ENCODE assay signal across 8 cellular contexts in genomic region chr17:8799001-8799850, GRCh38. TPM values are rescaled to one million over a fixed set of nuclear protein-coding genes. Genes with fewer than 3 reads are reported as not detected.
DNase-seq lines count a peak whose midpoint lies in the region; ATAC-seq and TF ChIP-seq lines count a peak whose summit lies in the region.

A gene with protein sequence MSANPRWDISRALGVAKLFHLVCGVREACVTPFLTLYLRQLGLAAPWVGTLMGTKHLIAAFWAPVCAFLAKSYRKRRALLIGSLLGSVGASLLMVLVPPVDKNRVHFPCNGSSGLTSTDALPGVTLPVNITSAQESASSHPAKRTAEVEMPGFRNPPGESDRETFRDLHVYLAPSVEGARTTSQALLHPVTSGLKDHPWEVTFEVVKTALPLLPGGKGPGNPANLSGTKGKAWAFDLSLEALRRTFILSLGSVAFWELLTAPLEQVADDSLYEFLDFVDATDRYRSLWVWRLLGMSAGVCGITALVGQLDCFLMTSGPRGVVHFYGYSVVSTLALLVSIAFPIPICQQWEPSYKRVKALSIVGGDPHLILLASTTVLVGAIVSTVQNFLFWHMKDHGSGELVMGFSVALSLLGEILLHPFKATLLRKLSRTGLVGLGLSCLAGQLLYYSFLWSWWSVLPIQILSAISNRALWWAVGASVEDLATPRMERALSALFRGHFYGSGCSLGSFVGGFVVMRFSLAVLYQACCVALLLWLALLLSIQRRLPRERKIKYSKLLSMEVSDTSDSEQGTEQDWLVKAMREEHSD (minus strand): TSS chr17:8799365. CDS start chr17:8799120, 245 bp downstream.

- no peak within 1 kb of the TSS for H3K4me3 ChIP-seq in fibroblast of pulmonary artery (replicated peaks; ENCODE audit: low read depth, low read length)
- H3K4me3 ChIP-seq in effector memory CD4-positive, alpha-beta T cell (ENCODE audit: insufficient read depth, low read depth, low read length, poor library complexity, severe bottlenecking) = no peak within 1 kb of the TSS

- no peak for TF ChIP-seq POLR2A in GM18505 (IDR thresholded peaks at IDR 0.05; ENCODE audit: borderline replicate concordance, extremely low read depth, insufficient read depth, insufficient read length)

- H3K4me1 Mint-ChIP-seq in naive B cell = peaks cover 10 to 30% (median 15%) of the 10 kb centered on the region in 3 donors
- no peaks in the 10 kb centered on the region for H3K4me1 Mint-ChIP-seq in activated T-helper 1 cell treated with anti-CD3 and anti-CD28 coated beads, Interleukin-12 subunit alpha, Interleukin-12 subunit beta, Interleukin-2, Interleukin-4 antibody, amounts not matched to agents 30 ng/mL and 10 ng/mL and 1 ng/mL, durations not matched to agents 14 hours and 24 hours and 36 hours (ENCODE audit: low read depth)

- H3K36me3 ChIP-seq in effector memory CD4-positive, alpha-beta T cell (ENCODE audit: control insufficient read depth, insufficient read depth, low read length) = no peaks in the 10 kb centered on the region

- DNase-seq in GM10248 (ENCODE audit: extremely low spot score) (no peak), NCI-H226 (peak; percentile 72), fibroblast of pulmonary artery (ENCODE audit: low read depth) (peak; percentile 13), naive B cell (peak; percentile 40), NCI-H187 (lab: John Stamatoyannopoulos, UW) (no peak)
- DNase-seq in effector memory CD4-positive, alpha-beta T cell = no peak
- no peak for DNase-seq in activated T-helper 1 cell treated with anti-CD3 and anti-CD28 coated beads, Interleukin-12 subunit alpha, Interleukin-12 subunit beta, Interleukin-2, Interleukin-4 antibody, amounts not matched to agents 30 ng/mL and 10 ng/mL and 1 ng/mL, durations not matched to agents 14 hours and 24 hours and 36 hours (ENCODE audit: low spot score)

- H3K27me3 Mint-ChIP-seq in naive B cell = no peaks in the 10 kb centered on the region
- peaks cover 6% of the 10 kb centered on the region for H3K27me3 Mint-ChIP-seq in activated T-helper 1 cell treated with anti-CD3 and anti-CD28 coated beads, Interleukin-12 subunit alpha, Interleukin-12 subunit beta, Interleukin-2, Interleukin-4 antibody, amounts not matched to agents 30 ng/mL and 10 ng/mL and 1 ng/mL, durations not matched to agents 14 hours and 24 hours and 36 hours (ENCODE audit: insufficient read depth)

- CTCF ChIA-PET in GM10248 (lab: Yijun Ruan, JAX) = interaction anchor here (1.0 to 4.0 kb wide), 5 partner anchors 11 to 199 kb away, joined by 3 to 21 read pairs (median 3); no protein-coding TSS in a partner anchor

- no peaks in the 10 kb centered on the region for H3K9me3 Mint-ChIP-seq in naive B cell
- H3K9me3 Mint-ChIP-seq in activated T-helper 1 cell treated with anti-CD3 and anti-CD28 coated beads, Interleukin-12 subunit alpha, Interleukin-12 subunit beta, Interleukin-2, Interleukin-4 antibody, amounts not matched to agents 30 ng/mL and 10 ng/mL and 1 ng/mL, durations not matched to agents 14 hours and 24 hours and 36 hours = no peaks in the 10 kb centered on the region

- no peak within 1 kb of the TSS for H3K27ac ChIP-seq in effector memory CD4-positive, alpha-beta T cell (ENCODE audit: insufficient read depth, low read length, poor library complexity, severe bottlenecking)

- peak; percentile 20 for TF ChIP-seq CTCF in GM10248 (IDR thresholded peaks at IDR 0.05; ENCODE audit: control extremely low read depth, extremely low read depth, low read depth, missing control alignments)
- TF ChIP-seq CTCF in fibroblast of pulmonary artery (IDR thresholded peaks at IDR 0.05; ENCODE audit: low read length, missing control alignments) = no peak

- intact Hi-C loops in activated T-helper 1 cell treated with anti-CD3 and anti-CD28 coated beads, Interleukin-12 subunit alpha, Interleukin-12 subunit beta, Interleukin-2, Interleukin-4 antibody, amounts not matched to agents 30 ng/mL and 10 ng/mL and 1 ng/mL, durations not matched to agents 14 hours and 24 hours and 36 hours (cut with micrococcal nuclease) = no loop called here

- H3K27me3 ChIP-seq in effector memory CD4-positive, alpha-beta T cell (replicated peaks; ENCODE audit: control insufficient read depth, insufficient read depth, low read length, poor library complexity, severe bottlenecking) = no peaks in the 10 kb centered on the region

- H3K4me3 Mint-ChIP-seq in naive B cell = peak within 1 kb of the TSS in 4 of 8 donors; percentile 25 to 39 (median 34)
- no peak within 1 kb of the TSS for H3K4me3 Mint-ChIP-seq in activated T-helper 1 cell treated with anti-CD3 and anti-CD28 coated beads, Interleukin-12 subunit alpha, Interleukin-12 subunit beta, Interleukin-2, Interleukin-4 antibody, amounts not matched to agents 30 ng/mL and 10 ng/mL and 1 ng/mL, durations not matched to agents 14 hours and 24 hours and 36 hours

- ATAC-seq in naive B cell (ENCODE audit: low read depth in 2 of 2) (peak; percentile 89 to 96), GM18505 (IDR thresholded peaks at IDR 0.05; ENCODE audit: unreplicated experiment) (no peak)

- H3K9me3 ChIP-seq in effector memory CD4-positive, alpha-beta T cell (ENCODE audit: control insufficient read depth, low read length) = no peaks in the 10 kb centered on the region

- POLR2A ChIA-PET in GM10248 (lab: Yijun Ruan, JAX) = no interaction called here

- no peaks in the 10 kb centered on the region for H3K36me3 Mint-ChIP-seq in naive B cell
- peaks cover 2% of the 10 kb centered on the region for H3K36me3 Mint-ChIP-seq in activated T-helper 1 cell treated with anti-CD3 and anti-CD28 coated beads, Interleukin-12 subunit alpha, Interleukin-12 subunit beta, Interleukin-2, Interleukin-4 antibody, amounts not matched to agents 30 ng/mL and 10 ng/mL and 1 ng/mL, durations not matched to agents 14 hours and 24 hours and 36 hours (ENCODE audit: low read depth)

- no peaks in the 10 kb centered on the region for H3K4me1 ChIP-seq in effector memory CD4-positive, alpha-beta T cell (ENCODE audit: control insufficient read depth, insufficient read depth, low read length, poor library complexity, severe bottlenecking)

- peak within 1 kb of the TSS in 4 of 6 donors; percentile 24 to 65 (median 46) for H3K27ac Mint-ChIP-seq in naive B cell
- H3K27ac Mint-ChIP-seq in activated T-helper 1 cell treated with anti-CD3 and anti-CD28 coated beads, Interleukin-12 subunit alpha, Interleukin-12 subunit beta, Interleukin-2, Interleukin-4 antibody, amounts not matched to agents 30 ng/mL and 10 ng/mL and 1 ng/mL, durations not matched to agents 14 hours and 24 hours and 36 hours = no peak within 1 kb of the TSS

RNA-seq across cellular contexts. Expression of the gene that starts here (rescaled TPM):
- polyA plus RNA-seq in naive B cell (ENCODE audit: low read depth in 6 of 6) = not detected
- 0.12 and 0.13 TPM in 2 replicates for total RNA-seq in activated T-helper 1 cell treated with anti-CD3 and anti-CD28 coated beads, Interleukin-12 subunit alpha, Interleukin-12 subunit beta, Interleukin-2, Interleukin-4 antibody, amounts not matched to agents 30 ng/mL and 10 ng/mL and 1 ng/mL, durations not matched to agents 14 hours and 24 hours and 36 hours

Comparison
In these comparisons a context has a peak if more than half of its experiments do, and no peak if none do; other contexts are left out.
1. Peak in DNase-seq and ATAC-seq in naive B cell; RNA of the gene not detected or under 1 TPM.
2. DNase-seq: peak in NCI-H226 (single experiment) and fibroblast of pulmonary artery (single experiment); none in GM10248 (single experiment), effector memory CD4-positive, alpha-beta T cell (0 of 3), NCI-H187 (0 of 2) and activated T-helper 1 cell treated with anti-CD3 and anti-CD28 coated beads, Interleukin-12 subunit alpha, Interleukin-12 subunit beta, Interleukin-2, Interleukin-4 antibody, amounts not matched to agents 30 ng/mL and 10 ng/mL and 1 ng/mL, durations not matched to agents 14 hours and 24 hours and 36 hours (single experiment).